In the genomic region with DNA sequence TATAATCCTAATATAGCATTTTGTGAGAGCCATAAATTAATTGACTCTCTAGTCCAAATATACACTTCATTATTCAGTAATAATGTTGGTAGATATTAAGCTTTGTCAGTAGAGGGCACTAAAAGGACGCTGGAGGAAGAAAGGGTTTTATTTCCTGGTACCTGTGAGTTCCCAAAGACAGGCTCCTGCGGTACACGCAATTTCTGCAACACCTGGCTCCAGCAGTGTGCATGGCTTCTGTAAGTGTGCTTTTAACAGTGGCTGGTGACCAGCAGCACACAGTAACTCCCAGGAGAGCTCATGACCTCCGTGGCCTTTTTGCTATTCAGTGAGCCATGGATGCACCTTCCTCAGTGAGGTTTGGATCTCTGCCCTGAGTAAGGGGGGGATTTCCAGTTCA, we compare ENCODE assay signal across 8 cellular contexts.
A peak's percentile ranks its signal among the peaks of the same experiment; 100 is the strongest.
DNase-seq lines count a peak whose midpoint lies in the region; ATAC-seq, FAIRE-seq and TF ChIP-seq lines count a peak whose summit lies in the region.

No MANE protein-coding gene starts in this region.

- TF ChIP-seq CTCF in bronchial epithelial cell (IDR thresholded peaks at IDR 0.05; ENCODE audit: insufficient read depth, low read length, severe bottlenecking) = peak; percentile 32
- TF ChIP-seq CTCF in neural progenitor cell (IDR thresholded peaks at IDR 0.05) = peak; percentile 66
- TF ChIP-seq CTCF in natural killer cell (IDR thresholded peaks at IDR 0.05) = no peak

- intact Hi-C loops in natural killer cell (cut with micrococcal nuclease) = no loop called here

- no peaks in the 10 kb centered on the region for H3F3A ChIP-seq in neural progenitor cell (ENCODE audit: low read depth)

- no peaks in the 10 kb centered on the region for H3K4me1 ChIP-seq in neural progenitor cell

- H3K36me3 ChIP-seq in bronchial epithelial cell (ENCODE audit: control insufficient read depth, insufficient read depth, low read length) (no peaks in the 10 kb centered on the region), neural progenitor cell (no peaks in the 10 kb centered on the region)

- peak; percentile 5 to 27 for DNase-seq in AML-193 (lab: John Stamatoyannopoulos, UW)
- DNase-seq in NCI-H2029 (lab: John Stamatoyannopoulos, UW) = peak; percentile 49
- DNase-seq in bronchial epithelial cell (ENCODE audit: low read depth) = peak; percentile 45
- DNase-seq in neural progenitor cell (ENCODE audit: low spot score) = peak; percentile 45
- no peak for DNase-seq in 8988T
- DNase-seq in natural killer cell = no peak

- H3K9me3 Mint-ChIP-seq in neural progenitor cell (no peaks in the 10 kb centered on the region), natural killer cell (peaks cover under 1 to 4% of the 10 kb centered on the region in 2 donors)

- no peaks in the 10 kb centered on the region for H3K36me3 Mint-ChIP-seq in neural progenitor cell
- no peaks in the 10 kb centered on the region for H3K36me3 Mint-ChIP-seq in natural killer cell

- H3K4me1 Mint-ChIP-seq in neural progenitor cell (no peaks in the 10 kb centered on the region), natural killer cell (no peaks in the 10 kb centered on the region)

- no peaks in the 10 kb centered on the region for H3K27me3 ChIP-seq in bronchial epithelial cell (ENCODE audit: control insufficient read depth, insufficient read depth, low read length)
- H3K27me3 ChIP-seq in neural progenitor cell = peaks cover 6% of the 10 kb centered on the region

- peak; percentile 83 for ATAC-seq in GM18517 (IDR thresholded peaks at IDR 0.05; ENCODE audit: unreplicated experiment)
- ATAC-seq in HG02870 (IDR thresholded peaks at IDR 0.05; ENCODE audit: unreplicated experiment) = peak; percentile 79
- no peak for ATAC-seq in natural killer cell

- no peak overlapping the region for H3K4me3 Mint-ChIP-seq in neural progenitor cell
- no peak overlapping the region for H3K4me3 Mint-ChIP-seq in natural killer cell

- no peak overlapping the region for H2AFZ ChIP-seq in neural progenitor cell (replicated peaks)

- H3K79me2 ChIP-seq in neural progenitor cell (ENCODE audit: low read depth) = no peaks in the 10 kb centered on the region

- H3K27me3 Mint-ChIP-seq in neural progenitor cell (ENCODE audit: insufficient read depth, low read depth) = no peaks in the 10 kb centered on the region
- no peaks in the 10 kb centered on the region for H3K27me3 Mint-ChIP-seq in natural killer cell (ENCODE audit: low read depth in 2 of 2)

- H3K27ac ChIP-seq in neural progenitor cell = no peak overlapping the region

- H3K9me3 ChIP-seq in neural progenitor cell (ENCODE audit: low read depth) = no peaks in the 10 kb centered on the region

- no peak for FAIRE-seq in bronchial epithelial cell (lab: Jason Lieb, UNC)

- no peak overlapping the region for H3K27ac Mint-ChIP-seq in neural progenitor cell
- no peak overlapping the region for H3K27ac Mint-ChIP-seq in natural killer cell

- H3K4me3 ChIP-seq in bronchial epithelial cell (ENCODE audit: low read depth, low read length) = no peak overlapping the region
- no peak overlapping the region for H3K4me3 ChIP-seq in neural progenitor cell

- no peak overlapping the region for H3K4me2 ChIP-seq in neural progenitor cell

- no peaks in the 10 kb centered on the region for H4K20me1 ChIP-seq in neural progenitor cell (ENCODE audit: low read depth)

- H3K9ac ChIP-seq in neural progenitor cell = no peak overlapping the region

Comparison
In these comparisons a context has a peak if more than half of its experiments do, and no peak if none do; other contexts are left out.
1. DNase-seq: peak in AML-193 (2 of 2), NCI-H2029 (single experiment), bronchial epithelial cell (single experiment) and neural progenitor cell (single experiment); none in 8988T (single experiment) and natural killer cell (single experiment).
2. ATAC-seq: peak in GM18517 (single experiment) and HG02870 (single experiment); none in natural killer cell (0 of 3).